In genomic region chr12:6928703-6929407, GRCh38 we compare ENCODE assay signal across 9 cellular contexts. TPM values are rescaled to one million over a fixed set of nuclear protein-coding genes. Genes with fewer than 3 reads are reported as not detected.
DNase-seq lines count a peak whose midpoint lies in the region; ATAC-seq, FAIRE-seq and TF ChIP-seq lines count a peak whose summit lies in the region.
"Had no signal": no experiment of that assay in that cellular context is flagged by ENCODE, and none has a peak within 500 bp of the region (broad histone marks: within the 10 kb centered on the region; RNA-seq: fewer than 3 reads in every experiment).

No MANE protein-coding gene starts in this region.

- H3K27ac ChIP-seq in SK-N-MC: peak overlapping the region; percentile 63; the same call in 1 of the 2 replicates
- peak overlapping the region; percentile 90 for H3K27ac ChIP-seq in rectal smooth muscle tissue (ENCODE audit: low read depth, low read length)

- peaks cover 20% of the 10 kb centered on the region for H3K36me3 ChIP-seq in SK-N-MC (ENCODE audit: insufficient read depth, low read length)
- no peaks in the 10 kb centered on the region for H3K36me3 ChIP-seq in rectal smooth muscle tissue (ENCODE audit: control insufficient read depth, insufficient read depth, low read length)

- DNase-seq in SK-N-MC (ENCODE audit: low read depth, low spot score) (no peak), fibroblast of mammary gland (ENCODE audit: low read depth) (no peak), H54 (ENCODE audit: insufficient read length, low spot score) (no peak), NOMO-1 (lab: John Stamatoyannopoulos, UW; ENCODE audit: unreplicated experiment in 2 of 2) (no peak), occipital lobe (lab: John Stamatoyannopoulos, UW) (no peak)

- FAIRE-seq in H54 (lab: Jason Lieb, UNC): no peak

- H3K9me3 ChIP-seq in SK-N-MC (ENCODE audit: low read depth, low read length): no peaks in the 10 kb centered on the region

- TF ChIP-seq POLR2A in H54 (IDR thresholded peaks at IDR 0.05; ENCODE audit: low read depth, low read length): no peak

- peaks cover 48% of the 10 kb centered on the region for H3K4me1 ChIP-seq in rectal smooth muscle tissue (ENCODE audit: control insufficient read depth, insufficient read depth, low read length)

- no peak for ATAC-seq in HG02759 (IDR thresholded peaks at IDR 0.05; ENCODE audit: unreplicated experiment)

- H3K4me3 ChIP-seq in GM12875 (ENCODE audit: low read depth, low read length): peak overlapping the region; percentile 85
- H3K4me3 ChIP-seq in SK-N-MC: peak overlapping the region; percentile 94
- peak overlapping the region; percentile 88 for H3K4me3 ChIP-seq in fibroblast of mammary gland (ENCODE audit: control insufficient read depth, low read depth, low read length)
- H3K4me3 ChIP-seq in rectal smooth muscle tissue (ENCODE audit: low read length): peak overlapping the region; percentile 86

- TF ChIP-seq CTCF in GM12875 (IDR thresholded peaks at IDR 0.05; ENCODE audit: borderline replicate concordance, insufficient read depth, low read depth, low read length) (no peak), fibroblast of mammary gland (conservative IDR thresholded peaks at IDR 0.05; ENCODE audit: control insufficient read depth, insufficient read depth, low read depth, low read length) (no peak)

- no peaks in the 10 kb centered on the region for H3K27me3 ChIP-seq in rectal smooth muscle tissue (ENCODE audit: control insufficient read depth, insufficient read depth, low read length)

- H3K9ac ChIP-seq in SK-N-MC (ENCODE audit: insufficient read length) (peak overlapping the region; percentile 93), rectal smooth muscle tissue (ENCODE audit: low read length) (peak overlapping the region; percentile 80)

RNA-seq across cellular contexts. Expression of gene ATN1, which starts 1.1 kb away (rescaled TPM):
- total RNA-seq in occipital lobe: 9.2 TPM

RNA-seq across cellular contexts. Expression of gene ENO2, which starts 14.5 kb away (rescaled TPM):
- 137 TPM for total RNA-seq in occipital lobe

RNA-seq across cellular contexts. Expression of gene RNU7-1, which starts 14.8 kb away (rescaled TPM):
- not detected for total RNA-seq in occipital lobe
- total RNA-seq: M059J had no signal

RNA-seq across cellular contexts. Expression of gene C12orf57, which starts 15.0 kb away (rescaled TPM):
- 243 TPM for total RNA-seq in occipital lobe

RNA-seq across cellular contexts. Expression of gene PTPN6, which starts 22.3 kb away (rescaled TPM):
- 3.1 TPM for total RNA-seq in occipital lobe
